Comparison of ENCODE assay signal across 19 cellular contexts in the genomic region with DNA sequence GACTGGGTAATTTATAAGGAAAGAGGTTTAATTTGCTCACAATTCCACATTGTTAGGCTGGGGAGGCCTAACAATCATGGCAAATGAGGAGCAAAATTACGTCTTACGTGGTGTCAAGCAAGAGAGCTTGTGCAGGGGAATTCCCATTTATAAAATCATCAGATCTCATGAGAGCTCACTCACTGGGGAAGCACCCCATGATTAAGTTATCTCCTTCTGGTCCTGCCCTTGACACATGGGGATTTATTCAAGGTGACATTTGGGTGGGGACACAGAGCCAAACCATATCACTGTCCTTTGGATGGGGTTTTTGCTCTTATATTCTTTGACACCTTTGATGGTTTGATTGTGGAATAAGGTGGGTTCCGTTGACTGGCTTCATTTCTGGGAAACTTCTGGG. TPM values are rescaled to one million over a fixed set of nuclear protein-coding genes. Genes with fewer than 3 reads are reported as not detected.
"Had no signal": no experiment of that assay in that cellular context is flagged by ENCODE, and none has a peak within 500 bp of the region (broad histone marks: within the 10 kb centered on the region; RNA-seq: fewer than 3 reads in every experiment).

No MANE protein-coding gene starts in this region.

RNA-seq across cellular contexts. Expression of a gene that starts 8.3 kb away (rescaled TPM):
- total RNA-seq: colonic mucosa; endodermal cell; esophagus mucosa; gastrocnemius medialis; glomerular endothelial cell; left ventricle myocardium superior; lower lobe of right lung; mononuclear cell; natural killer cell treated with Interleukin-12 subunit alpha and Interleukin-12 subunit beta and Interleukin-15 and Interleukin-18, amount 100 ng/mL, for 72 hours; neural crest cell; omental fat pad; pancreas; posterior vena cava; pulmonary artery endothelial cell; spleen; thoracic aorta; tibial nerve; upper lobe of left lung had no signal
- polyA plus RNA-seq: keratinocyte, pancreas, spleen had no signal

RNA-seq across cellular contexts. Expression of a gene that starts 36.9 kb away (rescaled TPM):
- total RNA-seq: colonic mucosa; endodermal cell; esophagus mucosa; gastrocnemius medialis; glomerular endothelial cell; left ventricle myocardium superior; lower lobe of right lung; mononuclear cell; natural killer cell treated with Interleukin-12 subunit alpha and Interleukin-12 subunit beta and Interleukin-15 and Interleukin-18, amount 100 ng/mL, for 72 hours; neural crest cell; omental fat pad; pancreas; posterior vena cava; pulmonary artery endothelial cell; spleen; thoracic aorta; tibial nerve; upper lobe of left lung had no signal
- polyA plus RNA-seq: keratinocyte, pancreas, spleen had no signal
